Comparison of ENCODE assay signal across 19 cellular contexts in the genomic region with DNA sequence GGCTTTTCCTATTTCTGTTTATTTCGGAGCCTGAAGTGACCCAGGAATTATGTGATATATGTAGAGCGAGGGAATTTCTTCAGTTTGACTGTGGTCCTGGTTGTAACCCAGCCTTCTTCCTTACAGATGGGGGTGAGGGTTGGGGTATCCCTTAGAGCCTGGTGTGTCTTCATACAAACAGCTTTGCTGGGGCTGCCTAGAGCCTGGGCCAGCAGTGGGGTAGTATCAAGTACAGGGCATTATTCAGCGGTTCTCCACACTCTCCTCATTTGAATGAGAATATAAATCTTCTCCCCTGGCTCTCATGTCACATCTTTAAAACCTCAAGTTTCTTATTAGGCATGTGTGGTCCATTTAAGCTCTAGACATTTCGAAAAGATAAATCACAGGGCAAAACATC.
A peak's percentile ranks its signal among the peaks of the same experiment; 100 is the strongest.
DNase-seq lines count a peak whose midpoint lies in the region; ATAC-seq and TF ChIP-seq lines count a peak whose summit lies in the region.
"Had no signal": no experiment of that assay in that cellular context is flagged by ENCODE, and none has a peak within 500 bp of the region (broad histone marks: within the 10 kb centered on the region; RNA-seq: fewer than 3 reads in every experiment).

No MANE protein-coding gene starts in this region.

- H3K4me3 ChIP-seq in stomach smooth muscle (ENCODE audit: low read length in 2 of 2): no peak overlapping the region
- H3K4me3 ChIP-seq: left ventricle myocardium inferior, spleen, transverse colon had no signal

- intact Hi-C loops in activated B cell treated with CpG ODN at 0.5 μM for 24 hours (cut with micrococcal nuclease): no loop called here

- no peaks in the 10 kb centered on the region for H3K9me3 ChIP-seq in stomach smooth muscle (ENCODE audit: control insufficient read depth in 2 of 2, low read length in 2 of 2)
- H3K9me3 ChIP-seq: left ventricle myocardium inferior, spleen, transverse colon had no signal

- peak overlapping the region in 1 of 2 donors; percentile 6 for H3K9ac ChIP-seq in stomach smooth muscle (ENCODE audit: low read length in 2 of 2)

- TF ChIP-seq CTCF in activated B cell treated with CpG ODN at 0.5 μM for 24 hours (IDR thresholded peaks at IDR 0.05): no peak

- H3K27me3 Mint-ChIP-seq in activated T-cell treated with anti-CD3 and anti-CD28 coated beads, Interleukin-2, amount 50 U/mL, for 24 hours: no peaks in the 10 kb centered on the region
- H3K27me3 Mint-ChIP-seq in activated B cell treated with CpG ODN at 0.5 μM for 24 hours: no peaks in the 10 kb centered on the region
- H3K27me3 Mint-ChIP-seq: naive thymus-derived CD4-positive, alpha-beta T cell; T-cell had no signal

- peak overlapping the region; percentile 37 for H3K27ac ChIP-seq in stomach smooth muscle (ENCODE audit: low read length)
- H3K27ac ChIP-seq: left ventricle myocardium inferior, RWPE1 had no signal

- peaks cover 62% of the 10 kb centered on the region for H3K4me1 Mint-ChIP-seq in activated T-cell treated with anti-CD3 and anti-CD28 coated beads, Interleukin-2, amount 50 U/mL, for 24 hours (ENCODE audit: low read depth)
- H3K4me1 Mint-ChIP-seq in activated B cell treated with CpG ODN at 0.5 μM for 24 hours: peaks cover 96% of the 10 kb centered on the region

- H3K4me1 ChIP-seq in stomach smooth muscle (ENCODE audit: control insufficient read depth, insufficient read depth, low read length): peaks cover 14% of the 10 kb centered on the region

- DNase-seq in activated T-cell treated with anti-CD3 and anti-CD28 coated beads, Interleukin-2, amount 50 U/mL, for 24 hours: no peak
- DNase-seq in activated T-cell treated with anti-CD3 and anti-CD28 coated beads, Interleukin-2, amount 50 U/mL, for 48 hours: no peak
- DNase-seq in activated B cell treated with CpG ODN at 0.5 μM for 24 hours (no peak), left kidney (ENCODE audit: low read depth, low spot score) (peak; percentile 61), GM19238 (ENCODE audit: insufficient read length, low spot score) (no peak)
- no peak for DNase-seq in effector CD4-positive, alpha-beta T cell
- DNase-seq: activated effector memory CD4-positive, alpha-beta T cell treated with Interleukin-2 at 50 U/mL for 16 hours; C1 segment of cervical spinal cord; DMS153; left ventricle myocardium inferior; naive thymus-derived CD4-positive, alpha-beta T cell; NCI-H1417 treated with DMSO at 0.1 percent for 48 hours; NCI-H345; spleen; T-cell; transverse colon had no signal

- peak overlapping the region; percentile 34 for H3K27ac Mint-ChIP-seq in activated T-cell treated with anti-CD3 and anti-CD28 coated beads, Interleukin-2, amount 50 U/mL, for 24 hours
- H3K27ac Mint-ChIP-seq in activated B cell treated with CpG ODN at 0.5 μM for 24 hours: peak overlapping the region; percentile 93

- CTCF ChIA-PET in activated B cell treated with CpG ODN at 0.5 μM for 24 hours (lab: Charles Lee): interaction anchor here (1.5 kb wide), 1 partner anchor 70 kb away, joined by 5 read pairs; no protein-coding TSS in a partner anchor

- H3K27me3 ChIP-seq in stomach smooth muscle (ENCODE audit: control insufficient read depth in 1 of 2, insufficient read depth in 2 of 2, low read length in 2 of 2): no peaks in the 10 kb centered on the region
- H3K27me3 ChIP-seq: spleen, transverse colon had no signal

- POLR2A ChIA-PET in activated B cell treated with CpG ODN at 0.5 μM for 24 hours (lab: Charles Lee): interaction anchor here (1.0 to 16.0 kb wide), 5 partner anchors 10 to 93 kb away, joined by 3 to 433 read pairs (median 68); a partner anchor contains a TSS

- peaks cover 32% of the 10 kb centered on the region for H3K36me3 Mint-ChIP-seq in activated T-cell treated with anti-CD3 and anti-CD28 coated beads, Interleukin-2, amount 50 U/mL, for 24 hours (ENCODE audit: low read depth)
- peaks cover 17% of the 10 kb centered on the region for H3K36me3 Mint-ChIP-seq in activated B cell treated with CpG ODN at 0.5 μM for 24 hours (ENCODE audit: low read depth)

- H3K9me3 Mint-ChIP-seq in activated T-cell treated with anti-CD3 and anti-CD28 coated beads, Interleukin-2, amount 50 U/mL, for 24 hours: no peaks in the 10 kb centered on the region
- H3K9me3 Mint-ChIP-seq in activated B cell treated with CpG ODN at 0.5 μM for 24 hours: no peaks in the 10 kb centered on the region
- H3K9me3 Mint-ChIP-seq: T-cell had no signal

- no peaks in the 10 kb centered on the region for H3K36me3 ChIP-seq in stomach smooth muscle (ENCODE audit: control insufficient read depth in 2 of 2, insufficient read depth in 2 of 2, low read length in 2 of 2)
- H3K36me3 ChIP-seq: left ventricle myocardium inferior, spleen, transverse colon had no signal

- no peak overlapping the region for H3K4me3 Mint-ChIP-seq in activated T-cell treated with anti-CD3 and anti-CD28 coated beads, Interleukin-2, amount 50 U/mL, for 24 hours
- H3K4me3 Mint-ChIP-seq in activated B cell treated with CpG ODN at 0.5 μM for 24 hours: peak overlapping the region; percentile 38
- H3K4me3 Mint-ChIP-seq: naive thymus-derived CD4-positive, alpha-beta T cell; T-cell had no signal

- ATAC-seq in activated B cell treated with CpG ODN at 0.5 μM for 24 hours (ENCODE audit: low read depth): no peak
- ATAC-seq in GM18519 (IDR thresholded peaks at IDR 0.05; ENCODE audit: low FRiP score, unreplicated experiment): no peak
- ATAC-seq: naive thymus-derived CD4-positive, alpha-beta T cell; T-cell had no signal
